1 cellular context compared by ENCODE assay signal in genomic region chr16:85798901-85799496, GRCh38.
TF ChIP-seq lines count a peak whose summit lies in the region.

No MANE protein-coding gene starts in this region.

TF ChIP-seq in K562, 482 proteins besides CTCF, POLR2A, EP300 and RAD21 (continued from another document and continues in another):
- TF ChIP-seq RNF219 (CRISPR knock-in tag; IDR thresholded peaks at IDR 0.05) (no peak), ZC3H11A (IDR thresholded peaks at IDR 0.05; ENCODE audit: low read depth, low read length) (no peak), PML (IDR thresholded peaks at IDR 0.05; ENCODE audit: low read length) (no peak), FOXA3 (CRISPR knock-in tag; conservative IDR thresholded peaks at IDR 0.05 in 1 of 2, IDR thresholded peaks at IDR 0.05 in 1 of 2) (0 out of 4 replicates have a peak, but pooled peaks of 1 of the 2 experiments have one; percentile 28), ZBTB7A (IDR thresholded peaks at IDR 0.05; ENCODE audit: borderline replicate concordance, control insufficient read depth, low read depth, low read length) (peak; percentile 54; the same call in 1 of the 2 replicates), IFI16 (CRISPR knock-in tag; IDR thresholded peaks at IDR 0.05) (no peak), NKRF (IDR thresholded peaks at IDR 0.05; ENCODE audit: borderline replicate concordance) (peak; percentile 56), FOXJ3 (CRISPR knock-in tag; IDR thresholded peaks at IDR 0.05) (no peak), ZNF23 (CRISPR knock-in tag; IDR thresholded peaks at IDR 0.05) (no peak), PRDM10 (IDR thresholded peaks at IDR 0.05; ENCODE audit: partially characterized antibody) (peak; percentile 27), ATF7 (IDR thresholded peaks at IDR 0.05) (no peak), STAT5B (CRISPR knock-in tag; IDR thresholded peaks at IDR 0.05) (no peak), SLC30A9 (CRISPR knock-in tag; IDR thresholded peaks at IDR 0.05) (no peak), YY1 (IDR thresholded peaks at IDR 0.05; ENCODE audit: borderline replicate concordance in 1 of 3, control insufficient read depth in 1 of 3, extremely low read depth in 1 of 3, insufficient read depth in 3 of 3, insufficient read length in 1 of 3, insufficient replicate concordance in 2 of 3, low read depth in 1 of 3, low read length in 2 of 3) (peak in 1 of 3 experiments; percentile 22), NFATC3 (IDR thresholded peaks at IDR 0.05) (no peak), ESRRB (CRISPR knock-in tag; IDR thresholded peaks at IDR 0.05; ENCODE audit: borderline replicate concordance) (no peak), ZNF644 (tag; IDR thresholded peaks at IDR 0.05; ENCODE audit: low read depth) (no peak), CREB3L1 (IDR thresholded peaks at IDR 0.05; ENCODE audit: borderline replicate concordance, low read depth) (no peak), TEAD1 (CRISPR knock-in tag; IDR thresholded peaks at IDR 0.05) (0 out of 4 replicates have a peak, but pooled peaks of 1 of the 2 experiments have one; percentile 1), RFX7 (CRISPR knock-in tag; IDR thresholded peaks at IDR 0.05) (no peak), GATAD2B (IDR thresholded peaks at IDR 0.05; ENCODE audit: borderline replicate concordance) (no peak; the same call in 1 of the 2 replicates), CEBPG (CRISPR knock-in tag; IDR thresholded peaks at IDR 0.05) (peak; percentile 24; the same call in 1 of the 2 replicates), CEBPG (tag; conservative IDR thresholded peaks at IDR 0.05 in 1 of 2, IDR thresholded peaks at IDR 0.05 in 1 of 2) (no peak), ZBTB8A (IDR thresholded peaks at IDR 0.05; ENCODE audit: partially characterized antibody) (no peak), SMAD2 (IDR thresholded peaks at IDR 0.05; ENCODE audit: low read depth, low read length) (no peak), POLR2AphosphoS5 (IDR thresholded peaks at IDR 0.05; ENCODE audit: control insufficient read depth, insufficient read depth, low read depth, low read length) (no peak), SPI1 (IDR thresholded peaks at IDR 0.05; ENCODE audit: borderline replicate concordance, low read depth, low read length) (0 out of 2 replicates have a peak, but pooled peaks have one; percentile 13), TAL1 (IDR thresholded peaks at IDR 0.05) (no peak), MLLT1 (IDR thresholded peaks at IDR 0.05) (no peak), ZNF41 (CRISPR knock-in tag; conservative IDR thresholded peaks at IDR 0.05) (no peak), NR1H2 (CRISPR knock-in tag; IDR thresholded peaks at IDR 0.05) (no peak), E2F4 (CRISPR knock-in tag; IDR thresholded peaks at IDR 0.05; ENCODE audit: low read depth) (no peak), ETS1 (conservative IDR thresholded peaks at IDR 0.05; ENCODE audit: control insufficient read depth, low read depth, low read length) (0 out of 2 replicates have a peak, but pooled peaks have one; percentile 26), PHB (CRISPR knock-in tag; IDR thresholded peaks at IDR 0.05) (no peak), HMGN3 (IDR thresholded peaks at IDR 0.05; ENCODE audit: borderline replicate concordance, extremely low read depth, insufficient read length, low read depth, low read length) (peak; percentile 4), ATF4 (CRISPR knock-in tag; IDR thresholded peaks at IDR 0.05) (no peak), RBM34 (IDR thresholded peaks at IDR 0.05; ENCODE audit: borderline replicate concordance, insufficient read depth, low read length) (no peak), CREB1 (IDR thresholded peaks at IDR 0.05) (no peak), CREB1 (CRISPR knock-in tag; IDR thresholded peaks at IDR 0.05) (no peak), ZNF282 (CRISPR knock-in tag; IDR thresholded peaks at IDR 0.05) (no peak), CTCFL (IDR thresholded peaks at IDR 0.05; ENCODE audit: borderline replicate concordance, insufficient read depth, low read depth, low read length, poor library complexity, severe bottlenecking) (peak; percentile 26), ZNF77 (CRISPR knock-in tag; IDR thresholded peaks at IDR 0.05) (no peak), BCL6 (CRISPR knock-in tag; IDR thresholded peaks at IDR 0.05) (no peak), FOSL1 (tag; conservative IDR thresholded peaks at IDR 0.05) (no peak)
